Comparison of ENCODE assay signal across 7 cellular contexts in the genomic region with DNA sequence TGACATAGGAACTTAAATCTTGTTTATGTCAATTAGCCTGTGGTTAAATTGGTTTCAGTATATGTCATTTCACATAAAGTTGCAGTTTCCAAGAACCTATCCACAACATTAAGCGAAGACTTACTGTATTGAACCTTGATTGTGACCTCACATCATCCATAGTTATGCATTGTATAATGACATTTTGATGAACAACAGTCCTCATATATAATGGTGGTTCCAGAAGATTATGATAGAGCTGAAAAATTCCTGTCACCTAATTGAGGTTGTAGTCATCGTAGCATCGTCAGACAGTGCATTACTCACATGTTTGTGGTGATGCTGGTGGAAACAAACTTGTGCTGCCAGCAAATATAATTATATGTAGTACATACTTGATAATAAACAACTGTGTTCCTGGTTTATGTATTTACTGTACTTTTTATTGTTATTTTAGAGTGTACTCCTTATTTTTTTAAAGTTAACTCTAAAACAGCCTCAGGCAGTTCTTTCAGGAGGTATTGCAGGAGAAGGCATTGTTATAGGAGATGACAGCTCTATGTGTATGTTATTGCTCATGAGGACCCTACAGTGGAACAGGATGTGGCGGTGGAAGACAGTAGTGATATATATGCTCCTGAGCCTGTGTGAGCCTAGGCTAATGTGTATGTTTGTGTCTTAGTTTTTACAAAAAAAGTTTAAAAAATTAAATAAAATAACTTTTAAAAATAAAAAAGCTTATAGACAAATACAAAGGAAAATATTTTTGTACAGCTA. TPM values are rescaled to one million over a fixed set of nuclear protein-coding genes. Genes with fewer than 3 reads are reported as not detected.
DNase-seq lines count a peak whose midpoint lies in the region; ATAC-seq and TF ChIP-seq lines count a peak whose summit lies in the region.

No MANE protein-coding gene starts in this region.

- H3K4me2 ChIP-seq in MM.1S (ENCODE audit: low read depth, low read length), result no peak overlapping the region

- H3K4me3 ChIP-seq in lower leg skin (ENCODE audit: low read depth, poor library complexity, severe bottlenecking), result no peak overlapping the region
- H3K4me3 ChIP-seq in MM.1S (ENCODE audit: low read length), result no peak overlapping the region

- intact Hi-C loops in lower leg skin (cut with DNase I; ENCODE audit: low total_unique reads), result no loop called here

- H3K36me3 Mint-ChIP-seq in T-helper 1 cell treated with Interleukin-12 subunit alpha and Interleukin-12 subunit beta and Interleukin-4 antibody, amounts not matched to agents 30 μg/mL and 1 μg/mL, for 36 hours (ENCODE audit: low read depth), result peaks cover 1% of the 10 kb centered on the region
- H3K36me3 Mint-ChIP-seq in natural killer cell treated with Interleukin-12 subunit alpha and Interleukin-12 subunit beta and Interleukin-15 and Interleukin-18, amount 100 ng/mL, for 72 hours, result peaks cover 5% of the 10 kb centered on the region

- H3K4me1 Mint-ChIP-seq in T-helper 1 cell treated with Interleukin-12 subunit alpha and Interleukin-12 subunit beta and Interleukin-4 antibody, amounts not matched to agents 30 μg/mL and 1 μg/mL, for 36 hours (ENCODE audit: low read depth), result peaks cover 15% of the 10 kb centered on the region
- peaks cover 31 to 34% of the 10 kb centered on the region in 2 donors for H3K4me1 Mint-ChIP-seq in natural killer cell treated with Interleukin-12 subunit alpha and Interleukin-12 subunit beta and Interleukin-15 and Interleukin-18, amount 100 ng/mL, for 72 hours (ENCODE audit: low read depth in 2 of 2)

- H3F3A ChIP-seq in MM.1S (ENCODE audit: insufficient read depth, low read length), result no peaks in the 10 kb centered on the region

- H2AFZ ChIP-seq in MM.1S (ENCODE audit: low read length), result no peak overlapping the region

- ATAC-seq in GM18873 (IDR thresholded peaks at IDR 0.05; ENCODE audit: low FRiP score, unreplicated experiment) (peak; percentile 52), HG02759 (IDR thresholded peaks at IDR 0.05; ENCODE audit: unreplicated experiment) (peak; percentile 59)
- ATAC-seq in natural killer cell treated with Interleukin-12 subunit alpha and Interleukin-12 subunit beta and Interleukin-15 and Interleukin-18, amount 100 ng/mL, for 72 hours, result peak; percentile 81 to 93

- no peak overlapping the region for H3K4me3 Mint-ChIP-seq in T-helper 1 cell treated with Interleukin-12 subunit alpha and Interleukin-12 subunit beta and Interleukin-4 antibody, amounts not matched to agents 30 μg/mL and 1 μg/mL, for 36 hours
- H3K4me3 Mint-ChIP-seq in natural killer cell treated with Interleukin-12 subunit alpha and Interleukin-12 subunit beta and Interleukin-15 and Interleukin-18, amount 100 ng/mL, for 72 hours, result peak overlapping the region; percentile 39

- H3K27ac ChIP-seq in MM.1S (ENCODE audit: low read length), result no peak overlapping the region

- peaks cover 2% of the 10 kb centered on the region; the same call in 1 of the 2 replicates for H4K20me1 ChIP-seq in MM.1S (ENCODE audit: insufficient read depth, low read length)

- TF ChIP-seq POLR2A in lower leg skin (IDR thresholded peaks at IDR 0.05), result no peak

- no peaks in the 10 kb centered on the region for H3K27me3 Mint-ChIP-seq in T-helper 1 cell treated with Interleukin-12 subunit alpha and Interleukin-12 subunit beta and Interleukin-4 antibody, amounts not matched to agents 30 μg/mL and 1 μg/mL, for 36 hours (ENCODE audit: low read depth)
- no peaks in the 10 kb centered on the region for H3K27me3 Mint-ChIP-seq in natural killer cell treated with Interleukin-12 subunit alpha and Interleukin-12 subunit beta and Interleukin-15 and Interleukin-18, amount 100 ng/mL, for 72 hours

- H3K9ac ChIP-seq in MM.1S (ENCODE audit: low read length), result no peak overlapping the region

- WGBS in lower leg skin, 2 donors, result 74 to 76% methylated on average over 4 of the region's 4 CpGs

- TF ChIP-seq CTCF in lower leg skin (IDR thresholded peaks at IDR 0.05), result no peak
- no peak for TF ChIP-seq CTCF in MM.1S (IDR thresholded peaks at IDR 0.05; ENCODE audit: low read length)

- no peaks in the 10 kb centered on the region for H3K9me3 Mint-ChIP-seq in T-helper 1 cell treated with Interleukin-12 subunit alpha and Interleukin-12 subunit beta and Interleukin-4 antibody, amounts not matched to agents 30 μg/mL and 1 μg/mL, for 36 hours
- no peaks in the 10 kb centered on the region for H3K9me3 Mint-ChIP-seq in natural killer cell treated with Interleukin-12 subunit alpha and Interleukin-12 subunit beta and Interleukin-15 and Interleukin-18, amount 100 ng/mL, for 72 hours

- DNase-seq in natural killer cell treated with Interleukin-12 subunit alpha and Interleukin-12 subunit beta and Interleukin-15 and Interleukin-18, amount 100 ng/mL, for 72 hours (ENCODE audit: low spot score), result no peak
- no peak for DNase-seq in lower leg skin (ENCODE audit: low spot score in 2 of 2)
- DNase-seq in MM.1S, result no peak
- no peak for DNase-seq in KG1 (lab: John Stamatoyannopoulos, UW)

- H3K4me1 ChIP-seq in MM.1S (ENCODE audit: low read length), result peaks cover 6% of the 10 kb centered on the region; the same call in 1 of the 2 replicates

- H3K27ac Mint-ChIP-seq in T-helper 1 cell treated with Interleukin-12 subunit alpha and Interleukin-12 subunit beta and Interleukin-4 antibody, amounts not matched to agents 30 μg/mL and 1 μg/mL, for 36 hours, result peak overlapping the region; percentile 76
- H3K27ac Mint-ChIP-seq in natural killer cell treated with Interleukin-12 subunit alpha and Interleukin-12 subunit beta and Interleukin-15 and Interleukin-18, amount 100 ng/mL, for 72 hours, result peak overlapping the region; percentile 30 to 76

- no peaks in the 10 kb centered on the region for H3K9me3 ChIP-seq in MM.1S (replicated peaks; ENCODE audit: insufficient read depth, low read length)

- H3K36me3 ChIP-seq in MM.1S (replicated peaks; ENCODE audit: insufficient read depth, low read length), result no peaks in the 10 kb centered on the region

- H3K27me3 ChIP-seq in MM.1S (replicated peaks; ENCODE audit: insufficient read depth, low read length), result no peaks in the 10 kb centered on the region

- H3K9me2 ChIP-seq in MM.1S (replicated peaks; ENCODE audit: insufficient read depth, low read length), result no peaks in the 10 kb centered on the region

- peaks cover 75% of the 10 kb centered on the region for H3K79me2 ChIP-seq in MM.1S (ENCODE audit: low read length)

RNA-seq across cellular contexts. Expression of gene UBE2E3, which starts 56.6 kb away (rescaled TPM):
- total RNA-seq in natural killer cell treated with Interleukin-12 subunit alpha and Interleukin-12 subunit beta and Interleukin-15 and Interleukin-18, amount 100 ng/mL, for 72 hours, result 10 to 100 TPM; 36.5 to 39.1 TPM
- 10 to 100 TPM; 25.5 to 66.8 (median 60.3) TPM for total RNA-seq in lower leg skin
